Comparison of ENCODE assay signal across 9 cellular contexts in the genomic region with DNA sequence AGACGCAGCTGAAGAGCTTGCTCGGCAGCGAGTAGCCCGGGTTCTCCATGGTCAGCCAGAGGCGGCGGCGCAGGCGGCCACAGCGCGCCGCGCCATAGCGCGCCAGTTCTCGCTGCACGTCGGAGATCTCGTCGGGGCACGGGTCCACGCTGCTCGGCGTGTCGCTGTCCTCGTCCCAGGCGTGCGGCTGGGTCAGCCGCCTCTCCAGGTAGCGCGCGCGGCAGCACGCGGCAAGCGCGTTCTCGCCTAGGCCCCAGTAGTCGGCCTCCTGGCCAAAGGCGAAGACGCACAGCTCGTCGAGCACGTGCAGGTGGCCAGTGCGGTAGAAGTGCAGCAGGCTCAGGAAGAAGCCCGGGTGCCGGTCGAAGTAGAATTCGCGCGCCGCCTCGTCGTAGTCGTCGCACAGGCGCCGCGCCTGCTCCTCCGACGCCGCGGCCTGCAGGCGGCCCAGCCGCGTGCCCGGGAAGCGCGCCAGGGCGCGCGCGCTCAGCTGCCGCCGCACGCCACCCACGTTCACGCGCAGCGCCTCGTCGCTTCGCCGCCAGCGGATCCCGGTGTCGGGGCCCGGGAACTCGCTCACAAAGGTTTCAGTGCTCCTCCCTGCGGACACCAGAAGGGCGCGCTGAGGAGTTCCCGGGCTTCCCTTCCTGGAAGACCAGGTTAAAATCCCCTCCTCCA. TPM values are rescaled to one million over a fixed set of nuclear protein-coding genes. Genes with fewer than 3 reads are reported as not detected.
DNase-seq lines count a peak whose midpoint lies in the region; ATAC-seq and TF ChIP-seq lines count a peak whose summit lies in the region.
"Had no signal": no experiment of that assay in that cellular context is flagged by ENCODE, and none has a peak within 500 bp of the region (broad histone marks: within the 10 kb centered on the region; RNA-seq: fewer than 3 reads in every experiment).

No MANE protein-coding gene starts in this region.

- 5% methylated on average over 92 of the region's 92 CpGs for WGBS in urinary bladder
- 4% methylated on average over 41 of the region's 92 CpGs for WGBS in prostate gland

- H3K27me3 ChIP-seq in prostate gland (replicated peaks; ENCODE audit: insufficient read depth), result peaks cover 3% of the 10 kb centered on the region

- no peaks in the 10 kb centered on the region for H3K9me3 ChIP-seq in prostate gland

- DNase-seq in stimulated activated CD4-positive, alpha-beta T cell treated with anti-CD3 and anti-CD28 coated beads, Interleukin-15, amount 100 ng/mL, for 24 hours, result peak; percentile 50
- no peak for DNase-seq in stimulated activated CD4-positive, alpha-beta T cell treated with anti-CD3 and anti-CD28 coated beads, Interleukin-4, amount 100 ng/mL, for 24 hours
- DNase-seq in cardiac fibroblast (ENCODE audit: low read depth in 2 of 2) (peak; percentile 39 to 48), left lobe of liver (ENCODE audit: low spot score) (no peak), DMS114 treated with DMSO at 0.1 percent for 48 hours (lab: John Stamatoyannopoulos, UW; ENCODE audit: unreplicated experiment) (no peak), prostate gland (ENCODE audit: low spot score) (no peak), SKM-1 (lab: John Stamatoyannopoulos, UW; ENCODE audit: unreplicated experiment) (no peak)
- DNase-seq: DND-41 had no signal

- H3K4me3 ChIP-seq in cardiac fibroblast (replicated peaks in 1 of 2; ENCODE audit: low read depth in 2 of 2, low read length in 2 of 2) (peak overlapping the region; percentile 8 to 37), urinary bladder (ENCODE audit: low read depth, low read length) (peak overlapping the region; percentile 3), prostate gland (peak overlapping the region in 1 of 2 donors; percentile 10)

- ATAC-seq in left lobe of liver, result peak; percentile 41

- no peak for TF ChIP-seq POLR2A in prostate gland (IDR thresholded peaks at IDR 0.05)

- TF ChIP-seq CTCF in cardiac fibroblast (IDR thresholded peaks at IDR 0.05; ENCODE audit: low read depth, low read length) (peak; percentile 16), prostate gland (IDR thresholded peaks at IDR 0.05) (peak in 1 of 4 experiments; percentile 18)

- H3K27ac ChIP-seq in urinary bladder (ENCODE audit: low read depth) (no peak overlapping the region), prostate gland (no peak overlapping the region)

- H3K4me1 ChIP-seq in urinary bladder (ENCODE audit: insufficient read depth) (peaks cover 5% of the 10 kb centered on the region), prostate gland (replicated peaks) (peaks cover 5% of the 10 kb centered on the region)

- H3K36me3 ChIP-seq in urinary bladder (ENCODE audit: insufficient read depth) (no peaks in the 10 kb centered on the region), prostate gland (no peaks in the 10 kb centered on the region)

- intact Hi-C loops in prostate gland (cut with DNase I), result loop anchor here (5.0 kb wide), 3 partner anchors 56 to 194 kb away; no protein-coding TSS in a partner anchor

RNA-seq across cellular contexts. Expression of gene KCNS1, which starts 2.7 kb away (rescaled TPM):
- total RNA-seq in left lobe of liver (not detected), urinary bladder (0.21 TPM), prostate gland (1 to 10 TPM in 1 of 2 donors, under 1 TPM in 1; 0.09 to 4.7 TPM)
- 0.16 TPM for polyA plus RNA-seq in urinary bladder

RNA-seq across cellular contexts. Expression of gene WFDC5, which starts 16.7 kb away (rescaled TPM):
- not detected for total RNA-seq in left lobe of liver
- 0.26 TPM for total RNA-seq in urinary bladder
- polyA plus RNA-seq in urinary bladder, result 0.27 TPM
- 1 to 10 TPM; 1.0 to 2.3 TPM for total RNA-seq in prostate gland

RNA-seq across cellular contexts. Expression of gene WFDC12, which starts 26.0 kb away (rescaled TPM):
- total RNA-seq in left lobe of liver, result not detected
- not detected for total RNA-seq in urinary bladder
- polyA plus RNA-seq in urinary bladder, result not detected
- not detected for total RNA-seq in prostate gland

Comparison
In these comparisons a context has a peak if more than half of its experiments do, and no peak if none do; other contexts are left out.
1. DNase-seq: peak in stimulated activated CD4-positive, alpha-beta T cell treated with anti-CD3 and anti-CD28 coated beads, Interleukin-15, amount 100 ng/mL, for 24 hours (single experiment) and cardiac fibroblast (2 of 2); none in stimulated activated CD4-positive, alpha-beta T cell treated with anti-CD3 and anti-CD28 coated beads, Interleukin-4, amount 100 ng/mL, for 24 hours (single experiment), left lobe of liver (single experiment), DMS114 treated with DMSO at 0.1 percent for 48 hours (single experiment), prostate gland (single experiment) and SKM-1 (single experiment).